In genomic region chr6:11366183-11366933, GRCh38 we compare ENCODE assay signal across 2 cellular contexts.
TF ChIP-seq lines count a peak whose summit lies in the region.

No MANE protein-coding gene starts in this region.

TF ChIP-seq in SK-N-SH treated with all-trans-retinoic acid at 6 μM for 48 hours, 23 proteins besides CTCF, POLR2A, EP300 and RAD21 (continued from another document):
- TF ChIP-seq TSHZ2 (CRISPR knock-in tag; IDR thresholded peaks at IDR 0.05) (no peak), ZNF565 (CRISPR knock-in tag; conservative IDR thresholded peaks at IDR 0.05; ENCODE audit: low read depth) (no peak), PPARA (CRISPR knock-in tag; IDR thresholded peaks at IDR 0.05; ENCODE audit: borderline replicate concordance) (no peak), ZFP3 (CRISPR knock-in tag; IDR thresholded peaks at IDR 0.05) (no peak), ARNTL (CRISPR knock-in tag; IDR thresholded peaks at IDR 0.05; ENCODE audit: borderline replicate concordance, low read depth) (no peak), ISL1 (CRISPR knock-in tag; IDR thresholded peaks at IDR 0.05) (no peak), SNAI2 (CRISPR knock-in tag; IDR thresholded peaks at IDR 0.05) (no peak), CSDC2 (CRISPR knock-in tag; IDR thresholded peaks at IDR 0.05) (no peak), CSRNP3 (CRISPR knock-in tag; IDR thresholded peaks at IDR 0.05) (no peak), ZNF8 (CRISPR knock-in tag; IDR thresholded peaks at IDR 0.05) (no peak), GLIS3 (CRISPR knock-in tag; IDR thresholded peaks at IDR 0.05) (no peak), OSR1 (CRISPR knock-in tag; IDR thresholded peaks at IDR 0.05) (no peak)

TF ChIP-seq in liver, 16 proteins besides CTCF, POLR2A, EP300 and RAD21 (continued from another document):
- no peak for TF ChIP-seq MAX (IDR thresholded peaks at IDR 0.05)
- no peak for TF ChIP-seq HNF4A (conservative IDR thresholded peaks at IDR 0.05)
- TF ChIP-seq YY1 (IDR thresholded peaks at IDR 0.05), result no peak
- no peak for TF ChIP-seq GABPA (IDR thresholded peaks at IDR 0.05 in 1 of 2, conservative IDR thresholded peaks at IDR 0.05 in 1 of 2)
